Comparison of ENCODE assay signal across 23 cellular contexts in the genomic region with DNA sequence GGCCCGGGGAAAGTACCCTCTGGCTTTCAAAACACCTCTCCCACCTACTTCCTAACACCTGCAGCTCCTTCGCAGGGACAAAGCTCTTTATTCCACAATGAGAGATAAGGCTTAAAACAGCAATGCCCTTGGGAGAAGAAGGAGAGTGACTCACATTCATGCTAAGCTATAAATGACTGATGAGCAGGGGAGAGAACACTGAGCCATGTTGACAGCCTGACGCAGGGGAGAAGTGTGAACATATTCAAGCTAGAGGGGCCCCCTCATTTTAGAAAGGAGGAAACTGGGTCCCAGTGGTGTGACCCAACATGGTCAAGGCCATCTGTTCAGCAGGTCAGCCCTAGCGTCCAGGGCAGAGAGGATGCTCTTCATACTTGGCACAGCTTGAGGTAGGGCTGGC.
A peak's percentile ranks its signal among the peaks of the same experiment; 100 is the strongest.
DNase-seq lines count a peak whose midpoint lies in the region; ATAC-seq and TF ChIP-seq lines count a peak whose summit lies in the region.
"Had no signal": no experiment of that assay in that cellular context is flagged by ENCODE, and none has a peak within 500 bp of the region (broad histone marks: within the 10 kb centered on the region; RNA-seq: fewer than 3 reads in every experiment).

No MANE protein-coding gene starts in this region.

- intact Hi-C loops in dorsolateral prefrontal cortex (cut with DNase I), result no loop called here

- H3K9ac ChIP-seq in neural cell (ENCODE audit: low read length), result peak overlapping the region; percentile 31

- H2AFZ ChIP-seq in neural cell (ENCODE audit: low read depth, low read length), result no peak overlapping the region

- H3K9me2 ChIP-seq in neural cell (ENCODE audit: insufficient read depth, low read length), result no peaks in the 10 kb centered on the region

- peaks cover 9% of the 10 kb centered on the region; the same call in 1 of the 2 replicates for H3K4me1 ChIP-seq in BE2C
- H3K4me1 ChIP-seq: HAP-1 had no signal

- no peaks in the 10 kb centered on the region for H3K79me2 ChIP-seq in neural cell (replicated peaks; ENCODE audit: insufficient read depth, low read length)

- DNase-seq in BE2C (peak; percentile 28), NB4 (ENCODE audit: low read depth) (peak; percentile 18), dorsolateral prefrontal cortex (no peak)
- no peak for DNase-seq in effector CD4-positive, alpha-beta T cell
- DNase-seq: activated CD4-positive, alpha-beta T cell treated with anti-CD3 and anti-CD28 coated beads, Interleukin-2, amount 10 ng/mL, durations not matched to agents 7 days and 5 days; activated gamma-delta T cell treated with Interleukin-2 at 50 U/mL for 16 hours; activated T-cell treated with anti-CD3 and anti-CD28 coated beads, Interleukin-2, amount 50 U/mL, for 4 hours; cerebellar nuclear complex; DND-41; NCI-H1105 treated with DMSO at 0.1 percent for 48 hours; NCI-H2081 treated with DMSO at 0.1 percent for 48 hours; NCI-H524; SIG-M5; stimulated activated naive CD8-positive, alpha-beta T cell treated with anti-CD3 and anti-CD28 coated beads, Interleukin-15, Interleukin-2, amounts not matched to agents 100 U/mL and 50 U/mL, for 24 hours; SW 1271; T1000 had no signal

- H3F3A ChIP-seq in neural cell (ENCODE audit: insufficient read depth, low read length, poor library complexity, severe bottlenecking), result no peaks in the 10 kb centered on the region

- no peak for TF ChIP-seq POLR2A in NB4 (IDR thresholded peaks at IDR 0.05; ENCODE audit: extremely low read depth, insufficient read length)

- H3K9me3 ChIP-seq in BE2C (no peaks in the 10 kb centered on the region), neural cell (ENCODE audit: low read length) (no peaks in the 10 kb centered on the region)

- H3K36me3 ChIP-seq in BE2C, result no peaks in the 10 kb centered on the region
- H3K36me3 ChIP-seq in neural cell (ENCODE audit: insufficient read depth, low read length), result no peaks in the 10 kb centered on the region
- H3K36me3 ChIP-seq: HAP-1 had no signal

- H3K27me3 ChIP-seq in BE2C (no peaks in the 10 kb centered on the region), dorsolateral prefrontal cortex (no peaks in the 10 kb centered on the region), neural cell (ENCODE audit: insufficient read depth, low read depth, low read length) (no peaks in the 10 kb centered on the region)

- TF ChIP-seq EP300 in neural cell (conservative IDR thresholded peaks at IDR 0.05; ENCODE audit: poor library complexity, severe bottlenecking), result no peak

- no peak overlapping the region for H3K4me2 ChIP-seq in neural cell (ENCODE audit: low read length)

- TF ChIP-seq CTCF in BE2C (IDR thresholded peaks at IDR 0.05; ENCODE audit: low read depth, low read length) (no peak), NB4 (IDR thresholded peaks at IDR 0.05; ENCODE audit: low read depth, low read length) (no peak), dorsolateral prefrontal cortex (IDR thresholded peaks at IDR 0.05 in 54 of 56, conservative IDR thresholded peaks at IDR 0.05 in 2 of 56; ENCODE audit: low read depth in 1 of 56, partially characterized antibody in 56 of 56) (no peak), neural cell (IDR thresholded peaks at IDR 0.05; ENCODE audit: poor library complexity, severe bottlenecking) (no peak)

- H3K27ac ChIP-seq in dorsolateral prefrontal cortex (peak overlapping the region in 56 of 59 donors; percentile 11 to 89 (median 75)), neural cell (ENCODE audit: low read length) (peak overlapping the region; percentile 33)
- H3K27ac ChIP-seq: epithelial cell of prostate had no signal

- no peaks in the 10 kb centered on the region for H4K20me1 ChIP-seq in neural cell (ENCODE audit: insufficient read depth)

- H3K4me3 ChIP-seq in BE2C (ENCODE audit: low read depth, low read length) (no peak overlapping the region), NB4 (ENCODE audit: low read depth, low read length) (no peak overlapping the region), dorsolateral prefrontal cortex (no peak overlapping the region), neural cell (ENCODE audit: low read length) (peak overlapping the region; percentile 15)
- H3K4me3 ChIP-seq: HAP-1 had no signal

- no peak for TF ChIP-seq RAD21 in neural cell (conservative IDR thresholded peaks at IDR 0.05)

- no peak for ATAC-seq in GM21367 (IDR thresholded peaks at IDR 0.05; ENCODE audit: unreplicated experiment)
- ATAC-seq in HG02571 (IDR thresholded peaks at IDR 0.05; ENCODE audit: unreplicated experiment), result no peak
- no peak for ATAC-seq in HG02973 (IDR thresholded peaks at IDR 0.05; ENCODE audit: unreplicated experiment)
- ATAC-seq: activated T-cell treated with anti-CD3 and anti-CD28 coated beads, Interleukin-2, amount 50 U/mL, for 4 hours; stimulated activated naive CD8-positive, alpha-beta T cell treated with anti-CD3 and anti-CD28 coated beads, Interleukin-15, Interleukin-2, amounts not matched to agents 100 U/mL and 50 U/mL, for 24 hours; WTC11 had no signal

TF ChIP-seq in neural cell, 6 proteins besides CTCF, POLR2A, EP300 and RAD21:
- TF ChIP-seq SMC3 (conservative IDR thresholded peaks at IDR 0.05; ENCODE audit: poor library complexity) (no peak), POLR2AphosphoS5 (IDR thresholded peaks at IDR 0.05) (peak; percentile 48)

Comparison
In these comparisons a context has a peak if more than half of its experiments do, and no peak if none do; other contexts are left out.
1. DNase-seq: peak in BE2C (single experiment) and NB4 (single experiment); none in dorsolateral prefrontal cortex (0 of 10) and effector CD4-positive, alpha-beta T cell (single experiment).